In genomic region chr22:50244420-50245213, GRCh38 we compare ENCODE assay signal across 1 cellular context.
A peak's percentile ranks its signal among the peaks of the same experiment; 100 is the strongest.
TF ChIP-seq lines count a peak whose summit lies in the region.

TSS of gene TUBGCP6 (minus strand) at chr22:50245023. CDS start at chr22:50244459, 564 bp downstream.

TF ChIP-seq in K562, 482 proteins besides CTCF, POLR2A, EP300 and RAD21 (continued from another document and continues in another):
- TF ChIP-seq ZNF407 (IDR thresholded peaks at IDR 0.05; ENCODE audit: low read depth) = no peak
- no peak for TF ChIP-seq HMGXB4 (CRISPR knock-in tag; IDR thresholded peaks at IDR 0.05)
- TF ChIP-seq ETV1 (tag; conservative IDR thresholded peaks at IDR 0.05; ENCODE audit: low read depth) = peak; percentile 61; the same call in 1 of the 2 replicates
- no peak for TF ChIP-seq HMG20A (CRISPR knock-in tag; conservative IDR thresholded peaks at IDR 0.05)
- peak in 1 of 2 experiments; percentile 86; a peak in 2 of 4 replicates for TF ChIP-seq TBL1XR1 (IDR thresholded peaks at IDR 0.05; ENCODE audit: low read length in 2 of 2)
- TF ChIP-seq SIN3B (IDR thresholded peaks at IDR 0.05; ENCODE audit: low read depth) = peak; percentile 92
- TF ChIP-seq ARID3B (CRISPR knock-in tag; IDR thresholded peaks at IDR 0.05; ENCODE audit: borderline replicate concordance) = no peak
- peak; percentile 63 for TF ChIP-seq NFYB (IDR thresholded peaks at IDR 0.05; ENCODE audit: extremely low read depth, insufficient read length)
- no peak for TF ChIP-seq TAL1 (IDR thresholded peaks at IDR 0.05)
- no peak for TF ChIP-seq E4F1 (CRISPR knock-in tag; IDR thresholded peaks at IDR 0.05; ENCODE audit: borderline replicate concordance)
- no peak for TF ChIP-seq CTCFL (IDR thresholded peaks at IDR 0.05; ENCODE audit: borderline replicate concordance, insufficient read depth, low read depth, low read length, poor library complexity, severe bottlenecking)
- TF ChIP-seq MAX (CRISPR knock-in tag; IDR thresholded peaks at IDR 0.05) = peak; percentile 74
- TF ChIP-seq SP1 (CRISPR knock-in tag; IDR thresholded peaks at IDR 0.05) = peak; percentile 69
- peak; percentile 78; the same call in 1 of the 2 replicates for TF ChIP-seq DIDO1 (tag; IDR thresholded peaks at IDR 0.05; ENCODE audit: low read depth)
- TF ChIP-seq PTBP1 (IDR thresholded peaks at IDR 0.05; ENCODE audit: low read depth, low read length) = no peak
- peak in 1 of 2 experiments; percentile 42; a peak in 3 of 4 replicates for TF ChIP-seq MAZ (CRISPR knock-in tag; conservative IDR thresholded peaks at IDR 0.05 in 1 of 2, IDR thresholded peaks at IDR 0.05 in 1 of 2)
- no peak for TF ChIP-seq ZNF445 (CRISPR knock-in tag; IDR thresholded peaks at IDR 0.05; ENCODE audit: low read depth)
- TF ChIP-seq ZNF324 (CRISPR knock-in tag; IDR thresholded peaks at IDR 0.05) = no peak
- no peak for TF ChIP-seq ZNF175 (CRISPR knock-in tag; IDR thresholded peaks at IDR 0.05; ENCODE audit: low read depth)
- no peak for TF ChIP-seq MCM5 (IDR thresholded peaks at IDR 0.05; ENCODE audit: low read depth)
- TF ChIP-seq FOXJ3 (CRISPR knock-in tag; IDR thresholded peaks at IDR 0.05) = no peak
- TF ChIP-seq SAFB2 (IDR thresholded peaks at IDR 0.05; ENCODE audit: borderline replicate concordance, low read depth, low read length, severe bottlenecking) = no peak
- no peak for TF ChIP-seq HOXB6 (CRISPR knock-in tag; IDR thresholded peaks at IDR 0.05; ENCODE audit: borderline replicate concordance)
- TF ChIP-seq ZNF740 (CRISPR knock-in tag; IDR thresholded peaks at IDR 0.05) = no peak
- TF ChIP-seq ZNF740 (tag; IDR thresholded peaks at IDR 0.05) = no peak
- peak; percentile 23; the same call in 1 of the 2 replicates for TF ChIP-seq ESRRA (IDR thresholded peaks at IDR 0.05; ENCODE audit: borderline replicate concordance, low read depth)
- no peak for TF ChIP-seq CREBBP (IDR thresholded peaks at IDR 0.05; ENCODE audit: low read depth, low read length)
- TF ChIP-seq HLTF (IDR thresholded peaks at IDR 0.05) = 0 out of 2 replicates have a peak, but pooled peaks have one; percentile 11
- no peak; a peak in 1 of 4 replicates for TF ChIP-seq SRF (CRISPR knock-in tag; IDR thresholded peaks at IDR 0.05)
- peak; percentile 41; the same call in 1 of the 2 replicates for TF ChIP-seq JUND (IDR thresholded peaks at IDR 0.05; ENCODE audit: borderline replicate concordance, low read depth, low read length)
- TF ChIP-seq JUND (tag; IDR thresholded peaks at IDR 0.05; ENCODE audit: borderline replicate concordance, low read depth, low read length) = no peak
- no peak for TF ChIP-seq ZNF140 (CRISPR knock-in tag; IDR thresholded peaks at IDR 0.05)
- no peak for TF ChIP-seq HES1 (IDR thresholded peaks at IDR 0.05; ENCODE audit: low read depth)
- TF ChIP-seq KLF1 (tag; IDR thresholded peaks at IDR 0.05) = no peak
- TF ChIP-seq NCOA1 (IDR thresholded peaks at IDR 0.05; ENCODE audit: low read depth) = no peak
- TF ChIP-seq XRCC3 (IDR thresholded peaks at IDR 0.05) = no peak
- TF ChIP-seq KDM1A (IDR thresholded peaks at IDR 0.05) = no peak
- TF ChIP-seq ARID1B (IDR thresholded peaks at IDR 0.05) = 0 out of 2 replicates have a peak, but pooled peaks have one; percentile 14
- TF ChIP-seq SMAD4 (CRISPR knock-in tag; conservative IDR thresholded peaks at IDR 0.05) = peak; percentile 26; the same call in 1 of the 2 replicates
- TF ChIP-seq CREB3L1 (IDR thresholded peaks at IDR 0.05; ENCODE audit: borderline replicate concordance, low read depth) = 0 out of 2 replicates have a peak, but pooled peaks have one; percentile 37
- no peak for TF ChIP-seq ZNF174 (CRISPR knock-in tag; IDR thresholded peaks at IDR 0.05)
- TF ChIP-seq HNRNPLL (IDR thresholded peaks at IDR 0.05; ENCODE audit: low read depth, low read length, poor library complexity, severe bottlenecking) = peak; percentile 19
- TF ChIP-seq ZNF311 (CRISPR knock-in tag; IDR thresholded peaks at IDR 0.05) = no peak
- TF ChIP-seq MCM7 (IDR thresholded peaks at IDR 0.05) = no peak
- TF ChIP-seq TAF7 (tag; IDR thresholded peaks at IDR 0.05) = no peak
- TF ChIP-seq HCFC1 (IDR thresholded peaks at IDR 0.05; ENCODE audit: low read depth, low read length) = peak; percentile 84
- peak; percentile 90 for TF ChIP-seq EP400 (IDR thresholded peaks at IDR 0.05)
- TF ChIP-seq PML (IDR thresholded peaks at IDR 0.05; ENCODE audit: low read length) = 0 out of 2 replicates have a peak, but pooled peaks have one; percentile 29
